ENCODE assay signal across 18 cellular contexts in genomic region chr20:32319100-32319499, GRCh38.
"Had no signal": no experiment of that assay in that cellular context is flagged by ENCODE, and none has a peak within 500 bp of the region (broad histone marks: within the 10 kb centered on the region; RNA-seq: fewer than 3 reads in every experiment).

No MANE protein-coding gene starts in this region.

- FAIRE-seq: keratinocyte had no signal

- H3K4me1 ChIP-seq: colonic mucosa, esophagus muscularis mucosa, parathyroid adenoma, stomach, testis, upper lobe of left lung had no signal

- H3K9me3 Mint-ChIP-seq: activated T-helper 1 cell treated with anti-CD3 and anti-CD28 coated beads, Interleukin-12 subunit alpha, Interleukin-12 subunit beta, Interleukin-2, Interleukin-4 antibody, amounts not matched to agents 30 ng/mL and 10 ng/mL and 1 ng/mL, durations not matched to agents 14 hours and 24 hours and 36 hours; naive B cell had no signal

- ATAC-seq: activated CD8-positive, alpha-beta memory T cell treated with anti-CD3 and anti-CD28 coated beads, Interleukin-2, amount 10 ng/mL, durations not matched to agents 7 days and 5 days; left lobe of liver had no signal

- H3K4me3 ChIP-seq: colonic mucosa, esophagus muscularis mucosa, hepatocyte, stomach, testis, upper lobe of left lung had no signal

- H3K27ac Mint-ChIP-seq: activated T-helper 1 cell treated with anti-CD3 and anti-CD28 coated beads, Interleukin-12 subunit alpha, Interleukin-12 subunit beta, Interleukin-2, Interleukin-4 antibody, amounts not matched to agents 30 ng/mL and 10 ng/mL and 1 ng/mL, durations not matched to agents 14 hours and 24 hours and 36 hours had no signal

- H3K4me3 Mint-ChIP-seq: activated CD8-positive, alpha-beta memory T cell treated with anti-CD3 and anti-CD28 coated beads, Interleukin-2, amount 10 ng/mL, durations not matched to agents 7 days and 5 days; activated T-helper 1 cell treated with anti-CD3 and anti-CD28 coated beads, Interleukin-12 subunit alpha, Interleukin-12 subunit beta, Interleukin-2, Interleukin-4 antibody, amounts not matched to agents 30 ng/mL and 10 ng/mL and 1 ng/mL, durations not matched to agents 14 hours and 24 hours and 36 hours; naive B cell had no signal

- DNase-seq: activated CD4-positive, alpha-beta T cell treated with anti-CD3 and anti-CD28 coated beads for 1 hour; activated CD8-positive, alpha-beta memory T cell treated with anti-CD3 and anti-CD28 coated beads, Interleukin-2, amount 10 ng/mL, durations not matched to agents 7 days and 5 days; activated naive CD4-positive, alpha-beta T cell treated with Interleukin-2 at 50 U/mL for 16 hours; amniotic stem cell; colonic mucosa; naive B cell; stimulated activated CD4-positive, alpha-beta T cell treated with anti-CD3 and anti-CD28 coated beads, Interleukin-2, amount 100 ng/mL, for 48 hours; stimulated activated CD8-positive, alpha-beta memory T cell treated with anti-CD3 and anti-CD28 coated beads, Interleukin-4, amount 100 ng/mL, for 48 hours; stomach; T-helper 9 cell; testis; upper lobe of left lung had no signal

- H3K9me3 ChIP-seq: colonic mucosa, esophagus muscularis mucosa, stomach, testis, upper lobe of left lung had no signal

- H3K27me3 ChIP-seq: colonic mucosa, esophagus muscularis mucosa, hepatocyte, stomach, testis, upper lobe of left lung had no signal

- H3K27me3 Mint-ChIP-seq: activated CD8-positive, alpha-beta memory T cell treated with anti-CD3 and anti-CD28 coated beads, Interleukin-2, amount 10 ng/mL, durations not matched to agents 7 days and 5 days; naive B cell had no signal

- H3K27ac ChIP-seq: colonic mucosa, esophagus muscularis mucosa, hepatocyte, parathyroid adenoma, stomach, testis, upper lobe of left lung had no signal
